ENCODE assay signal across 1 cellular context in genomic region chr19:40625406-40626120, GRCh38.
TF ChIP-seq lines count a peak whose summit lies in the region.

No MANE protein-coding gene starts in this region.

TF ChIP-seq in HEK293, 187 proteins besides CTCF, POLR2A, EP300 and RAD21:
- TF ChIP-seq EGR2 (tag by site-specific recombination; IDR thresholded peaks at IDR 0.05; ENCODE audit: low read depth) = peak; percentile 97
- TF ChIP-seq ZFHX2 (tag by site-specific recombination; conservative IDR thresholded peaks at IDR 0.05) = peak; percentile 98
- no peak for TF ChIP-seq ZNF555 (tag by site-specific recombination; conservative IDR thresholded peaks at IDR 0.05)
- TF ChIP-seq ZIC2 (tag by site-specific recombination; IDR thresholded peaks at IDR 0.05) = 0 out of 2 replicates have a peak, but pooled peaks have one; percentile 30
- no peak for TF ChIP-seq ZNF221 (tag by site-specific recombination; IDR thresholded peaks at IDR 0.05; ENCODE audit: borderline replicate concordance)
- TF ChIP-seq ZNF10 (tag by site-specific recombination; IDR thresholded peaks at IDR 0.05) = no peak
- 0 out of 2 replicates have a peak, but pooled peaks have one; percentile 10 for TF ChIP-seq GLIS2 (tag by site-specific recombination; IDR thresholded peaks at IDR 0.05)
- TF ChIP-seq ZNF585B (tag by site-specific recombination; IDR thresholded peaks at IDR 0.05) = no peak
- TF ChIP-seq ZNF76 (tag by site-specific recombination; IDR thresholded peaks at IDR 0.05; ENCODE audit: borderline replicate concordance, low read depth) = no peak
- peak; percentile 79; the same call in 1 of the 2 replicates for TF ChIP-seq ZNF768 (tag by site-specific recombination; IDR thresholded peaks at IDR 0.05)
- TF ChIP-seq ZNF2 (tag by site-specific recombination; IDR thresholded peaks at IDR 0.05) = no peak
